In the genomic region with DNA sequence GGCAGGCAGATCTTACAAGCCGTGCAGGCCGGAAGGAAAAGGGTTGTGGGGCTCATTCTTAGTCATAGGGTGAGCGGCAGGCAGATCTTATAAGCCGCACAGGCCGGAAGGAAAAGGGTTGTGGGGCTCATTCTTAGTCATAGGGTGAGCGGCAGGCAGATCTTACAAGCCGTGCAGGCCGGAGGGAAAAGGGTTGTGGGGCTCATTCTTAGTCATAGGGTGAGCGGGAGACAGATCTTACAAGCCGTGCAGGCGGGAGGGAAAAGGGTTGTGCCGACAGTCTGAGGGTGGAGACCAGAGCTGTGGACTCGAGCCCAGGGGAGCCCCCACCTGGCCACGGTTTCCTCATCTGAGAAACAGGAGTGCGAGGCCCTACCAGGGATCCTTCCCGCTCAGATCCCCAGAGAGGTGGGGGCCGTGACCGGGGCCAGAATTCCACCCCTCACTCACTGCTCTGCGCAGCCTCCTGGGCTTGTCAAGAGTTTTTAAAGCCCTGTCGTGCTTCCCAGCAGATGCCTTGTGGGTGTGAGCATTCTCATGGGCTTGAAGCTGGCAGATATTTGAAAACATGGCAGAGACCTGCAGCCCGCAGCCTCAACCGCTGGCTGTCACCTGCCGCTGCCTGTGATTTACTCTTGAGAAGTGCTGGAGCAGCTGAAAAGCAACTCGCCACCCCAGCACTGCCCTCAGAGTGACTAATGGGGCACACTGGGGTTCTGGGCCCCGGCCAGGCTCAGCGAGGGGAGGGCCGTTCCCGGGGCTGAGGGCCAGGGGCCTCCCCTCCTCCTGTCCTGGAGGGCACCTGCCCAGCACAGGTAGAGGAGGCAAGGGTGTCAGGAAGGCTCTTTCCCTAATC, we compare ENCODE assay signal across 9 cellular contexts. TPM values are rescaled to one million over a fixed set of nuclear protein-coding genes. Genes with fewer than 3 reads are reported as not detected.
A peak's percentile ranks its signal among the peaks of the same experiment; 100 is the strongest.
DNase-seq lines count a peak whose midpoint lies in the region; ATAC-seq and TF ChIP-seq lines count a peak whose summit lies in the region.
"Had no signal": no experiment of that assay in that cellular context is flagged by ENCODE, and none has a peak within 500 bp of the region (broad histone marks: within the 10 kb centered on the region; RNA-seq: fewer than 3 reads in every experiment).

No MANE protein-coding gene starts in this region.

- peak overlapping the region; percentile 73 for H3K4me2 ChIP-seq in smooth muscle cell

- no peak overlapping the region for H3K9ac ChIP-seq in smooth muscle cell (ENCODE audit: low read depth)

- WGBS in smooth muscle cell (ENCODE audit: low lambda C conversion rate): 62% methylated on average over 28 of the region's 28 CpGs

- H3K4me1 ChIP-seq in smooth muscle cell (ENCODE audit: low read depth): peaks cover 5% of the 10 kb centered on the region

- H2AFZ ChIP-seq in smooth muscle cell (ENCODE audit: low read depth): no peak overlapping the region

- H3K27me3 ChIP-seq in smooth muscle cell (ENCODE audit: low read depth): no peaks in the 10 kb centered on the region

- H3K36me3 Mint-ChIP-seq in endothelial cell (ENCODE audit: low read depth, unreplicated experiment): no peaks in the 10 kb centered on the region

- H3K4me3 ChIP-seq in fibroblast of the aortic adventitia (ENCODE audit: low read depth, low read length) (peak overlapping the region; percentile 13), smooth muscle cell (no peak overlapping the region)

- peak; percentile 83 for ATAC-seq in HG02623 (IDR thresholded peaks at IDR 0.05; ENCODE audit: unreplicated experiment)

- TF ChIP-seq CTCF in GM10266 (IDR thresholded peaks at IDR 0.05; ENCODE audit: control insufficient read depth, insufficient read depth, low read depth, missing control alignments) (no peak), fibroblast of the aortic adventitia (IDR thresholded peaks at IDR 0.05; ENCODE audit: insufficient read depth, low read length) (no peak), smooth muscle cell (IDR thresholded peaks at IDR 0.05; ENCODE audit: borderline replicate concordance, insufficient read depth, poor library complexity, severe bottlenecking) (no peak), endothelial cell (IDR thresholded peaks at IDR 0.05; ENCODE audit: unreplicated experiment) (no peak)

- DNase-seq in GM10266 (ENCODE audit: extremely low spot score) (peak; percentile 85), NOMO-1 treated with DMSO at 0.1 percent for 48 hours (lab: John Stamatoyannopoulos, UW; ENCODE audit: unreplicated experiment) (peak; percentile 92), fibroblast of the aortic adventitia (ENCODE audit: low read depth) (peak; percentile 86), smooth muscle cell (lab: John Stamatoyannopoulos, UW; ENCODE audit: unreplicated experiment) (no peak), NCI-H1105 (lab: John Stamatoyannopoulos, UW) (no peak), endothelial cell (ENCODE audit: low spot score) (no peak)
- DNase-seq in activated CD8-positive, alpha-beta memory T cell treated with anti-CD3 and anti-CD28 coated beads, Interleukin-2, amount 50 U/mL, for 48 hours: peak; percentile 84

- H3K27me3 Mint-ChIP-seq in endothelial cell (ENCODE audit: unreplicated experiment): peaks cover 11% of the 10 kb centered on the region

- H3K79me2 ChIP-seq in smooth muscle cell (ENCODE audit: low read depth): no peaks in the 10 kb centered on the region

- peaks cover 7% of the 10 kb centered on the region for H3K4me1 Mint-ChIP-seq in endothelial cell (ENCODE audit: unreplicated experiment)

- no peak overlapping the region for H3K27ac Mint-ChIP-seq in endothelial cell (ENCODE audit: unreplicated experiment)

- no peaks in the 10 kb centered on the region for H3K9me3 Mint-ChIP-seq in endothelial cell (ENCODE audit: unreplicated experiment)

- H3K4me3 Mint-ChIP-seq in endothelial cell (ENCODE audit: unreplicated experiment): no peak overlapping the region

- no peaks in the 10 kb centered on the region for H4K20me1 ChIP-seq in smooth muscle cell (ENCODE audit: low read depth)

- H3K27ac ChIP-seq in smooth muscle cell (ENCODE audit: low read depth): peak overlapping the region; percentile 61
- H3K27ac ChIP-seq: VCaP had no signal

- H3K36me3 ChIP-seq in smooth muscle cell (ENCODE audit: low read depth): no peaks in the 10 kb centered on the region

- H3F3A ChIP-seq in smooth muscle cell (ENCODE audit: low read depth): peaks cover 4% of the 10 kb centered on the region

- no peaks in the 10 kb centered on the region for H3K9me3 ChIP-seq in smooth muscle cell (replicated peaks; ENCODE audit: low read depth)

RNA-seq across cellular contexts. Expression of gene NTSR1, which starts 31.9 kb away (rescaled TPM):
- total RNA-seq in fibroblast of the aortic adventitia (ENCODE audit: low replicate concordance): 8.0 TPM in 1 of 2 replicates, not detected in the other
- 0.09 TPM in 1 of 2 replicates, not detected in the other for total RNA-seq in smooth muscle cell
- 0.28 TPM in 1 of 2 replicates, not detected in the other for polyA plus RNA-seq in smooth muscle cell
- not detected for total RNA-seq in endothelial cell (ENCODE audit: unreplicated experiment)

RNA-seq across cellular contexts. Expression of gene MRGBP, which starts 55.8 kb away (rescaled TPM):
- total RNA-seq in fibroblast of the aortic adventitia (ENCODE audit: low replicate concordance) (16.8 and 21.7 TPM in 2 replicates), smooth muscle cell (15.5 and 18.2 TPM in 2 replicates), endothelial cell (ENCODE audit: unreplicated experiment) (10.9 TPM)
- polyA plus RNA-seq in smooth muscle cell: 23.1 and 27.2 TPM in 2 replicates

Comparison
In these comparisons a context has a peak if more than half of its experiments do, and no peak if none do; other contexts are left out.
1. DNase-seq: peak in GM10266 (single experiment), NOMO-1 treated with DMSO at 0.1 percent for 48 hours (single experiment), activated CD8-positive, alpha-beta memory T cell treated with anti-CD3 and anti-CD28 coated beads, Interleukin-2, amount 50 U/mL, for 48 hours (single experiment) and fibroblast of the aortic adventitia (single experiment); none in smooth muscle cell (single experiment), NCI-H1105 (single experiment) and endothelial cell (single experiment).